Comparison of ENCODE assay signal across 8 cellular contexts in genomic region chr15:94582368-94582767, GRCh38.
A peak's percentile ranks its signal among the peaks of the same experiment; 100 is the strongest.
DNase-seq lines count a peak whose midpoint lies in the region; ATAC-seq and TF ChIP-seq lines count a peak whose summit lies in the region.

No MANE protein-coding gene starts in this region.

- no peak overlapping the region for H3K4me3 ChIP-seq in epithelial cell of proximal tubule (ENCODE audit: low read depth, low read length)

- DNase-seq in stimulated activated CD4-positive, alpha-beta T cell treated with anti-CD3 and anti-CD28 coated beads, Interleukin-4, amount 100 ng/mL, for 24 hours = peak; percentile 5
- DNase-seq in stimulated activated CD4-positive, alpha-beta T cell treated with anti-CD3 and anti-CD28 coated beads, Interleukin-4, amount 100 ng/mL, for 1 hour = no peak
- DNase-seq in NCI-H774 (lab: John Stamatoyannopoulos, UW) (peak; percentile 7), epithelial cell of proximal tubule (ENCODE audit: low read depth) (no peak), retina (peak; percentile 82), LoVo (ENCODE audit: low spot score) (no peak), NCI-H345 (lab: John Stamatoyannopoulos, UW) (no peak)

- ATAC-seq in HG02610 (IDR thresholded peaks at IDR 0.05; ENCODE audit: unreplicated experiment) = peak; percentile 58

- TF ChIP-seq CTCF in epithelial cell of proximal tubule (conservative IDR thresholded peaks at IDR 0.05; ENCODE audit: low read depth, low read length) = peak; percentile 40

Comparison
In these comparisons a context has a peak if more than half of its experiments do, and no peak if none do; other contexts are left out.
1. DNase-seq: peak in stimulated activated CD4-positive, alpha-beta T cell treated with anti-CD3 and anti-CD28 coated beads, Interleukin-4, amount 100 ng/mL, for 24 hours (single experiment), NCI-H774 (single experiment) and retina (single experiment); none in stimulated activated CD4-positive, alpha-beta T cell treated with anti-CD3 and anti-CD28 coated beads, Interleukin-4, amount 100 ng/mL, for 1 hour (single experiment), epithelial cell of proximal tubule (single experiment), LoVo (single experiment) and NCI-H345 (single experiment).